24 cellular contexts compared by ENCODE assay signal in genomic region chr1:49340576-49340975, GRCh38.
"Had no signal": no experiment of that assay in that cellular context is flagged by ENCODE, and none has a peak within 500 bp of the region (broad histone marks: within the 10 kb centered on the region; RNA-seq: fewer than 3 reads in every experiment).

No MANE protein-coding gene starts in this region.

- H3K4me1 ChIP-seq: pancreas, prostate gland, right lobe of liver, sigmoid colon, stomach, thyroid gland, tibial nerve, upper lobe of right lung, uterus had no signal

- H3K36me3 ChIP-seq: neutrophil, pancreas, prostate gland, right lobe of liver, sigmoid colon, stomach, thoracic aorta, thyroid gland, tibial nerve, upper lobe of right lung, uterus had no signal

- H3K27me3 ChIP-seq: neutrophil, pancreas, right lobe of liver, sigmoid colon, stomach, thyroid gland, tibial nerve, upper lobe of right lung, uterus had no signal

- H3K4me3 ChIP-seq: pancreas, prostate gland, right lobe of liver, sigmoid colon, stomach, thoracic aorta, thyroid gland, tibial nerve, upper lobe of right lung, uterus had no signal

- DNase-seq: naive thymus-derived CD4-positive, alpha-beta T cell; natural killer cell; nucleus accumbens; pancreas; retina; right cardiac atrium; right lobe of liver; sigmoid colon; small intestine; stimulated activated CD4-positive, alpha-beta T cell treated with anti-CD3 and anti-CD28 coated beads, Interleukin-15, amount 100 ng/mL, for 24 hours; stimulated activated CD4-positive, alpha-beta T cell treated with anti-CD3 and anti-CD28 coated beads, Interleukin-2, amount 100 ng/mL, for 24 hours; stimulated activated CD4-positive, alpha-beta T cell treated with anti-CD3 and anti-CD28 coated beads, Interleukin-2, amount 100 ng/mL, for 48 hours; stimulated activated CD4-positive, alpha-beta T cell treated with anti-CD3 and anti-CD28 coated beads, Interleukin-4, amount 100 ng/mL, for 24 hours; stimulated activated naive B cell treated with anti-CD40 and anti-IgM and Interleukin-4, amounts not matched to agents 10 μg/mL and 1 μg/mL and 100 μg/mL, for 72 hours; stimulated activated naive CD4-positive, alpha-beta T cell treated with Interleukin-2 at 50 U/mL for 16 hours; stomach; thyroid gland; upper lobe of right lung; uterus had no signal

- H3K27ac ChIP-seq: neutrophil, pancreas, prostate gland, right lobe of liver, sigmoid colon, stomach, thoracic aorta, thyroid gland, tibial nerve, upper lobe of right lung, uterus had no signal

- H3K9me3 ChIP-seq: neutrophil, pancreas, prostate gland, right lobe of liver, sigmoid colon, stomach, thoracic aorta, thyroid gland, tibial nerve, upper lobe of right lung, uterus had no signal

- FAIRE-seq: pancreas, small intestine had no signal

- ATAC-seq: naive thymus-derived CD4-positive, alpha-beta T cell; natural killer cell; pancreas; right cardiac atrium; right lobe of liver; stimulated activated effector memory CD8-positive, alpha-beta T cell treated with anti-CD3 and anti-CD28 coated beads, Interleukin-12 subunit alpha, Interleukin-12 subunit beta, amount 100 ng/mL, for 72 hours; stimulated activated naive B cell treated with anti-CD40 and anti-IgM and Interleukin-4, amounts not matched to agents 10 μg/mL and 1 μg/mL and 100 μg/mL, for 72 hours; upper lobe of right lung had no signal
